ENCODE assay signal across 8 cellular contexts in genomic region chr7:150668472-150668911, GRCh38.
DNase-seq lines count a peak whose midpoint lies in the region; ATAC-seq lines count a peak whose summit lies in the region.

No MANE protein-coding gene starts in this region.

- peak; percentile 68 for ATAC-seq in GM18873 (IDR thresholded peaks at IDR 0.05; ENCODE audit: low FRiP score, unreplicated experiment)
- peak; percentile 67 for ATAC-seq in HG03039 (IDR thresholded peaks at IDR 0.05; ENCODE audit: unreplicated experiment)

- DNase-seq in activated CD8-positive, alpha-beta memory T cell treated with anti-CD3 and anti-CD28 coated beads for 1 hour (ENCODE audit: extremely low read depth in 1 of 2, low read depth in 1 of 2) = peak; percentile 24 to 40
- peak; percentile 45 to 83 for DNase-seq in stimulated activated CD4-positive, alpha-beta T cell treated with anti-CD3 and anti-CD28 coated beads, Interleukin-4, amount 100 ng/mL, for 4 hours
- DNase-seq in NCI-H82 treated with DMSO at 0.1 percent for 48 hours (lab: John Stamatoyannopoulos, UW; ENCODE audit: unreplicated experiment) = no peak
- DNase-seq in DMS53 treated with DMSO at 0.1 percent for 48 hours (lab: John Stamatoyannopoulos, UW; ENCODE audit: unreplicated experiment) = no peak
- DNase-seq in GF-D8 (lab: John Stamatoyannopoulos, UW) = no peak
- DNase-seq in NOMO-1 treated with dmso at 0.1 percent for 144 hours (lab: John Stamatoyannopoulos, UW; ENCODE audit: unreplicated experiment) = no peak

Comparison
In these comparisons a context has a peak if more than half of its experiments do, and no peak if none do; other contexts are left out.
1. DNase-seq: peak in activated CD8-positive, alpha-beta memory T cell treated with anti-CD3 and anti-CD28 coated beads for 1 hour (2 of 2) and stimulated activated CD4-positive, alpha-beta T cell treated with anti-CD3 and anti-CD28 coated beads, Interleukin-4, amount 100 ng/mL, for 4 hours (2 of 2); none in NCI-H82 treated with DMSO at 0.1 percent for 48 hours (single experiment), DMS53 treated with DMSO at 0.1 percent for 48 hours (single experiment), GF-D8 (single experiment) and NOMO-1 treated with dmso at 0.1 percent for 144 hours (single experiment).